ENCODE assay signal across 8 cellular contexts in the genomic region with DNA sequence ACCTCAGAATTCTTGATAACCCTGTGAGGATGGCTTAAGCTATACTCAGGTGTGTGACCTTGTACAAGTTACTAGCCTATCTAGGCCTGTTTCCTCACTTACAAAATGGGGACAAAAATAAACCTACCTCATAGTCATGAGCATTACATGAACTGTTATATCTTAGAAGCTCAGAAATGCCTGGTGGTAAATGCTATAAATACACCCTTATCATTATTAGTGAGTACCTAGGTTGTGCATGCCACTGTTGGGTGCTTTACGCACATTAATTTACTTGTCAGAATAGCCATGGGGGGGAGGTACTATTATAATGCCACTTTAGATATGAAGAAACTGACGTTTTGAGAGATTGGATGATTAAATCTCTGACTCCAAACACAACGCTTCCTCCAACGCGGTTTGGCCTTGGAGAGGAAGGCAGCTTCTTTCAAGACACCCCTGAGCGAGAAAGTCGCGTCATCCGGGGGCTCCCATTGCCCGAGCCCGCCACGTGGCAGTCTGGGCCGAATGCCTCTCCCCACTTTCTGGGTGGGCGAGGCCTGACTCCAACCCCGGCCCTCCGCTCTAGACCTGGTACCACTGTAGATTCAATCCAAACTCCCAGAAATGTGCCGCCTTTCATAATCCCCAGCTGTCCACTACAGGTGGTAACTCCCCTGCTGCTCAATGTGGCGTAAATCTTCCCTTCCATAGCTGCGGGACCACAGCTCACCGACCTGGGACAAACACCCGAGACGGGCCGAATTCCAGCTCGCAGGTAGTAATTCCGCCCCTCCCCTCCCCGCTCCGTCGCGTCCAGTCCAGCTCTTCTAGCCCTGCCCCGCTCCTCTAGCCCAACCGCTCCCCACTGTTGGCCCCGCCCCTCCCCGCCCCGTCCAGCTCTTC. TPM values are rescaled to one million over a fixed set of nuclear protein-coding genes. Genes with fewer than 3 reads are reported as not detected.
DNase-seq lines count a peak whose midpoint lies in the region; ATAC-seq and TF ChIP-seq lines count a peak whose summit lies in the region.

No MANE protein-coding gene starts in this region.

- H3K27ac Mint-ChIP-seq in activated naive CD4-positive, alpha-beta T cell treated with anti-CD3 and anti-CD28 coated beads, Interleukin-2, amount 10 ng/mL, durations not matched to agents 7 days and 5 days = peak overlapping the region; percentile 85

- H3K4me2 ChIP-seq in OCI-LY3 (ENCODE audit: low read length) = peak overlapping the region; percentile 96

- peaks cover 5% of the 10 kb centered on the region for H3K27me3 Mint-ChIP-seq in activated naive CD4-positive, alpha-beta T cell treated with anti-CD3 and anti-CD28 coated beads, Interleukin-2, amount 10 ng/mL, durations not matched to agents 7 days and 5 days

- H3K9me3 Mint-ChIP-seq in activated naive CD4-positive, alpha-beta T cell treated with anti-CD3 and anti-CD28 coated beads, Interleukin-2, amount 10 ng/mL, durations not matched to agents 7 days and 5 days = no peaks in the 10 kb centered on the region

- H3K36me3 ChIP-seq in OCI-LY3 (replicated peaks; ENCODE audit: low read depth, low read length) = peaks cover 15% of the 10 kb centered on the region

- peak overlapping the region; percentile 96 for H3K4me3 Mint-ChIP-seq in activated naive CD4-positive, alpha-beta T cell treated with anti-CD3 and anti-CD28 coated beads, Interleukin-2, amount 10 ng/mL, durations not matched to agents 7 days and 5 days

- H2AFZ ChIP-seq in OCI-LY3 (ENCODE audit: low read depth, low read length) = peak overlapping the region; percentile 90

- peaks cover 25% of the 10 kb centered on the region for H3K36me3 Mint-ChIP-seq in activated naive CD4-positive, alpha-beta T cell treated with anti-CD3 and anti-CD28 coated beads, Interleukin-2, amount 10 ng/mL, durations not matched to agents 7 days and 5 days

- ATAC-seq in GM18907 (IDR thresholded peaks at IDR 0.05; ENCODE audit: unreplicated experiment) = peak; percentile 44
- peak; percentile 49 for ATAC-seq in HG03108 (IDR thresholded peaks at IDR 0.05; ENCODE audit: unreplicated experiment)

- H3K27ac ChIP-seq in C4-2B (peak overlapping the region; percentile 68), OCI-LY3 (ENCODE audit: low read length) (peak overlapping the region; percentile 36)

- H3K4me1 Mint-ChIP-seq in activated naive CD4-positive, alpha-beta T cell treated with anti-CD3 and anti-CD28 coated beads, Interleukin-2, amount 10 ng/mL, durations not matched to agents 7 days and 5 days = peaks cover 39% of the 10 kb centered on the region

- H3K4me3 ChIP-seq in OCI-LY3 (ENCODE audit: low read length) = peak overlapping the region; percentile 88

- H4K20me1 ChIP-seq in OCI-LY3 (ENCODE audit: insufficient read depth, low read length) = no peaks in the 10 kb centered on the region

- TF ChIP-seq CTCF in C4-2B (conservative IDR thresholded peaks at IDR 0.05) (no peak), OCI-LY3 (IDR thresholded peaks at IDR 0.05; ENCODE audit: low read depth, low read length) (no peak)

- peaks cover 16% of the 10 kb centered on the region for H3K4me1 ChIP-seq in OCI-LY3 (ENCODE audit: low read length)

- peak overlapping the region; percentile 85 for H3K9ac ChIP-seq in OCI-LY3 (ENCODE audit: low read length)

- H3K27me3 ChIP-seq in OCI-LY3 (ENCODE audit: low read depth, low read length) = no peaks in the 10 kb centered on the region

- DNase-seq in activated naive CD4-positive, alpha-beta T cell treated with anti-CD3 and anti-CD28 coated beads, Interleukin-2, amount 10 ng/mL, durations not matched to agents 7 days and 5 days = peak; percentile 76
- DNase-seq in cardiac septum (ENCODE audit: low spot score) (peak; percentile 75), retina (peak; percentile 76), NCI-H1694 treated with DMSO at 0.1 percent for 48 hours (lab: John Stamatoyannopoulos, UW) (no peak)

- intact Hi-C loops in cardiac septum (cut with DNase I) = loop anchor here (2.0 to 5.0 kb wide), 3 partner anchors 42 to 96 kb away; a partner anchor contains a TSS

- peaks cover 23% of the 10 kb centered on the region for H3K79me2 ChIP-seq in OCI-LY3 (ENCODE audit: low read length)

- no peaks in the 10 kb centered on the region for H3K9me3 ChIP-seq in OCI-LY3 (ENCODE audit: insufficient read depth, low read length)

- CTCF ChIA-PET in activated naive CD4-positive, alpha-beta T cell treated with anti-CD3 and anti-CD28 coated beads, Interleukin-2, amount 10 ng/mL, durations not matched to agents 7 days and 5 days (lab: Charles Lee) = interaction anchor here (0.7 to 4.7 kb wide), 9 partner anchors 15 to 101 kb away, joined by 3 to 58 read pairs (median 4); no protein-coding TSS in a partner anchor

RNA-seq across cellular contexts. Expression of a gene that starts 0.8 kb away (rescaled TPM):
- total RNA-seq in cardiac septum = 0.97 TPM

RNA-seq across cellular contexts. Expression of a gene that starts 43.7 kb away (rescaled TPM):
- total RNA-seq in cardiac septum = 11.9 TPM

RNA-seq across cellular contexts. Expression of a gene that starts 48.6 kb away (rescaled TPM):
- 139 TPM for total RNA-seq in cardiac septum

RNA-seq across cellular contexts. Expression of a gene that starts 56.6 kb away (rescaled TPM):
- 52.5 TPM for total RNA-seq in cardiac septum

RNA-seq across cellular contexts. Expression of a gene that starts 56.7 kb away (rescaled TPM):
- 907 TPM for total RNA-seq in cardiac septum
